8 cellular contexts compared by ENCODE assay signal in genomic region chr14:94831085-94831484, GRCh38.
"Had no signal": no experiment of that assay in that cellular context is flagged by ENCODE, and none has a peak within 500 bp of the region (broad histone marks: within the 10 kb centered on the region; RNA-seq: fewer than 3 reads in every experiment).

No MANE protein-coding gene starts in this region.

- H3K4me3 ChIP-seq: GM12878 had no signal

- ATAC-seq: GM12878 had no signal

- FAIRE-seq: G401.6, GM12878, GM12891, GM12892, GM18507, GM19239 had no signal

- DNase-seq: GDM1, GF-D8 had no signal
